ENCODE assay signal across 18 cellular contexts in the genomic region with DNA sequence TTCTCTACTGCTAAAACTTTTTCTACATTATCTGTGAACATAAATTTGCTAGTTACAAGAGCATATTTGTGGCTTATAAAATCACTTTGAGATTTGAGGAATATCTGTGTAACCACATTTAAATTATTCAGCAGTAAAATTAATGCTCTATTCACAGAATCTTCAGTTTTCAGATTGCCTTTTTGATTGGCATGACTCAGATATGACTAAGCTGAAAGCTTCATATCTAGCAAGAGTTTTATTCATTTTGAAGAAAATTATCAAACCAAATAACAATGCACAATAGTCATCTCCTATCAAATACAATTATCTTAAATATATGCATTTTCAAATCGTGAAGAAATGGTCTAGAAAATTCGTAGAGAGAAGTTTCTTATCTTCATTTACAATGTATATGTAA.
"Had no signal": no experiment of that assay in that cellular context is flagged by ENCODE, and none has a peak within 500 bp of the region (broad histone marks: within the 10 kb centered on the region; RNA-seq: fewer than 3 reads in every experiment).

No MANE protein-coding gene starts in this region.

- H3K27me3 ChIP-seq: heart right ventricle, right lobe of liver, suprapubic skin, thyroid gland had no signal

- H3K4me3 Mint-ChIP-seq: naive thymus-derived CD4-positive, alpha-beta T cell; nephron progenitor cell; stimulated activated effector memory CD8-positive, alpha-beta T cell treated with anti-CD3 and anti-CD28 coated beads, Interleukin-12 subunit alpha, Interleukin-12 subunit beta, amount 100 ng/mL, for 72 hours; type B pancreatic cell had no signal

- H3K4me1 Mint-ChIP-seq: naive thymus-derived CD4-positive, alpha-beta T cell; nephron progenitor cell; stimulated activated effector memory CD8-positive, alpha-beta T cell treated with anti-CD3 and anti-CD28 coated beads, Interleukin-12 subunit alpha, Interleukin-12 subunit beta, amount 100 ng/mL, for 72 hours had no signal

- H3K27me3 Mint-ChIP-seq: naive thymus-derived CD4-positive, alpha-beta T cell; type B pancreatic cell had no signal

- H3K36me3 ChIP-seq: heart right ventricle, prostate gland, right lobe of liver, suprapubic skin, thyroid gland had no signal

- H3K27ac ChIP-seq: heart right ventricle, parathyroid adenoma, prostate gland, right lobe of liver, suprapubic skin, thyroid gland had no signal

- H3K9me3 ChIP-seq: heart right ventricle, prostate gland, right lobe of liver, suprapubic skin, thyroid gland had no signal

- ATAC-seq: heart right ventricle; naive thymus-derived CD4-positive, alpha-beta T cell; right lobe of liver; stimulated activated effector memory CD8-positive, alpha-beta T cell treated with anti-CD3 and anti-CD28 coated beads, Interleukin-12 subunit alpha, Interleukin-12 subunit beta, amount 100 ng/mL, for 72 hours; stimulated activated naive CD8-positive, alpha-beta T cell treated with anti-CD3 and anti-CD28 coated beads, Interleukin-15, Interleukin-2, amounts not matched to agents 100 U/mL and 50 U/mL, for 24 hours had no signal

- H3K9me3 Mint-ChIP-seq: nephron progenitor cell; stimulated activated effector memory CD8-positive, alpha-beta T cell treated with anti-CD3 and anti-CD28 coated beads, Interleukin-12 subunit alpha, Interleukin-12 subunit beta, amount 100 ng/mL, for 72 hours; type B pancreatic cell had no signal

- H3K4me1 ChIP-seq: heart right ventricle, parathyroid adenoma, prostate gland, right lobe of liver, suprapubic skin, thyroid gland had no signal

- H3K36me3 Mint-ChIP-seq: naive thymus-derived CD4-positive, alpha-beta T cell; stimulated activated effector memory CD8-positive, alpha-beta T cell treated with anti-CD3 and anti-CD28 coated beads, Interleukin-12 subunit alpha, Interleukin-12 subunit beta, amount 100 ng/mL, for 72 hours; type B pancreatic cell had no signal

- H3K27ac Mint-ChIP-seq: naive thymus-derived CD4-positive, alpha-beta T cell; nephron progenitor cell; type B pancreatic cell had no signal

- H3K9ac ChIP-seq: parathyroid adenoma had no signal

- DNase-seq: effector CD4-positive, alpha-beta T cell; heart right ventricle; hypothalamus; kidney glomerular epithelial cell; mammary epithelial cell; naive thymus-derived CD4-positive, alpha-beta T cell; nephron progenitor cell; retina; right lobe of liver; stimulated activated CD4-positive, alpha-beta T cell treated with anti-CD3 and anti-CD28 coated beads, Interleukin-4, amount 100 ng/mL, for 1 hour; stimulated activated CD8-positive, alpha-beta memory T cell treated with anti-CD3 and anti-CD28 coated beads, Interleukin-4, amount 100 ng/mL, for 48 hours; stimulated activated naive CD8-positive, alpha-beta T cell treated with anti-CD3 and anti-CD28 coated beads, Interleukin-15, Interleukin-2, amounts not matched to agents 100 U/mL and 50 U/mL, for 24 hours; thyroid gland had no signal

- H2AFZ ChIP-seq: parathyroid adenoma had no signal

- H3K4me3 ChIP-seq: heart right ventricle, prostate gland, right lobe of liver, suprapubic skin, thyroid gland had no signal
